In the genomic region with DNA sequence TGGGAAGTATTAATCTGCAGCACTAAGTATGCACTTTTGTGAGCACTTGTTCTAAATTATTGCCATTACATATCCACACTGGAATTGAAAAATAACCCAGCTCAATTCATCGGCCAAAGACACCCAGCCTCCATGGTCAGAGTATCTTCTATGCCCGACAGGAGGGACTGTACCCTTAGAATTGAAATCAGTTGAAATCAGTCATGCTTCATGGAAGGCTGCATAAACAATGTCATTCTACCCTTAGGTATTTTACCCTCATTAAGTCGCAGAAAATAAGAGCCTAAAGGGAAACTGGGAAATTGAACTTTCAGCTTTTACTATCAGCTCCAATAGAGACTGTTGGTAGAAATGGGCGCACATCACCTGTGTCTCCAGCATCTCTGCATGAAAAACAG, we compare ENCODE assay signal across 11 cellular contexts. TPM values are rescaled to one million over a fixed set of nuclear protein-coding genes. Genes with fewer than 3 reads are reported as not detected.
A peak's percentile ranks its signal among the peaks of the same experiment; 100 is the strongest.
DNase-seq lines count a peak whose midpoint lies in the region; ATAC-seq, FAIRE-seq and TF ChIP-seq lines count a peak whose summit lies in the region.
"Had no signal": no experiment of that assay in that cellular context is flagged by ENCODE, and none has a peak within 500 bp of the region (broad histone marks: within the 10 kb centered on the region; RNA-seq: fewer than 3 reads in every experiment).

No MANE protein-coding gene starts in this region.

- peaks cover 15% of the 10 kb centered on the region for H3K4me1 ChIP-seq in SJCRH30
- peaks cover 50 to 59% of the 10 kb centered on the region in 2 experiments for H3K4me1 ChIP-seq in neutrophil (ENCODE audit: control insufficient read depth in 1 of 2, insufficient read depth in 1 of 2, low read depth in 1 of 2, low read length in 1 of 2)

- TF ChIP-seq POLR2A in GM12891 (IDR thresholded peaks at IDR 0.05; ENCODE audit: low read depth, low read length): no peak

- DNase-seq in GM12891 (ENCODE audit: insufficient read length, low spot score) (no peak), SJCRH30 (peak in 1 of 2 experiments; percentile 42), amniotic stem cell (lab: John Stamatoyannopoulos, UW) (no peak), left colon (no peak)
- no peak for DNase-seq in stimulated activated CD4-positive, alpha-beta T cell treated with anti-CD3 and anti-CD28 coated beads, Interleukin-4, amount 100 ng/mL, for 24 hours
- DNase-seq: NCI-H2081 treated with DMSO at 0.1 percent for 48 hours, PC-3, T-helper 2 cell had no signal

- H3K9me3 ChIP-seq in SJCRH30 (replicated peaks) (no peaks in the 10 kb centered on the region), neutrophil (no peaks in the 10 kb centered on the region)

- H3K4me3 ChIP-seq in SJCRH30 (peak overlapping the region; percentile 2; the same call in 1 of the 2 replicates), neutrophil (ENCODE audit: low read depth in 1 of 2, low read length in 1 of 2) (peak overlapping the region in 1 of 2 experiments; percentile 11)

- peak; percentile 34 for ATAC-seq in GM21786 (IDR thresholded peaks at IDR 0.05; ENCODE audit: unreplicated experiment)
- ATAC-seq in HG03025 (IDR thresholded peaks at IDR 0.05; ENCODE audit: low FRiP score, unreplicated experiment): no peak
- no peak for ATAC-seq in left colon
- ATAC-seq: PC-3 had no signal

- H3K27ac ChIP-seq in SJCRH30 (peak overlapping the region; percentile 57), neutrophil (peak overlapping the region; percentile 73)

- FAIRE-seq in GM12891 (lab: Jason Lieb, UNC): peak; percentile 45

- no peak for TF ChIP-seq CTCF in neutrophil (IDR thresholded peaks at IDR 0.05)

- H3K27me3 ChIP-seq in SJCRH30 (no peaks in the 10 kb centered on the region), neutrophil (no peaks in the 10 kb centered on the region)

- H3K36me3 ChIP-seq in SJCRH30 (no peaks in the 10 kb centered on the region), neutrophil (no peaks in the 10 kb centered on the region)

- intact Hi-C loops in left colon (cut with DNase I, micrococcal nuclease): no loop called here

TF ChIP-seq in GM12891, 5 proteins besides CTCF, POLR2A, EP300 and RAD21:
- TF ChIP-seq PAX5 (IDR thresholded peaks at IDR 0.05; ENCODE audit: insufficient read depth, low read length, severe bottlenecking): peak; percentile 41
- TF ChIP-seq POU2F2 (IDR thresholded peaks at IDR 0.05; ENCODE audit: low read depth, low read length): no peak

RNA-seq across cellular contexts. Expression of a gene that starts 2.9 kb away (rescaled TPM):
- polyA plus RNA-seq in GM12891 (2012; ENCODE audit: low read depth, missing spikeins): 0.22 TPM
- 0.12 and 0.15 TPM in 2 replicates for total RNA-seq in SJCRH30 (2014; rRNA removed; shearing (Covaris generic))
- 1 to 10 TPM in 1 of 2 donors, under 1 TPM in 1; 0.81 to 1.1 TPM for total RNA-seq in left colon

RNA-seq across cellular contexts. Expression of a gene that starts 37.7 kb away (rescaled TPM):
- polyA plus RNA-seq in GM12891 (2012; ENCODE audit: low read depth, missing spikeins): 3.9 TPM
- 4.2 and 6.3 TPM in 2 replicates for total RNA-seq in SJCRH30 (2014; rRNA removed; shearing (Covaris generic))
- total RNA-seq in left colon: 10 to 100 TPM; 11.5 to 13.3 TPM
